In the genomic region with DNA sequence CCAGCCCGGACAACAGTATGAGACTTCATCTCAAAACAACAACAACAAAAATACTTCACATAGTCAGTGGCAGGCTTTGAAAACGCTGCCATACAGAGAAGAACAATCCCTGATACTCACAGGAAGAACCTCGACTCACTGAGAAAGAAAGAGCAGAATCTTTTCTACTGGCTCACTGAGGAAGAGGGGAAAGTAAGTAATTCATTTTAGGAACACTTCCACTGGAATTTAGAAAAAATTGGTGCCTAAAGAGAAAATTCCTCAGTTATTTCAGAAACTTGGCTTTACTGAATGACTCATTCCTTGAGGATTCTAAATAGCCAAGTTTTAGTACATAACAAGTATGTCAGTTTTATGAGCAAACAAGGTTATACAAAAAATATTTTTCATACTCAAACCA, we compare ENCODE assay signal across 8 cellular contexts. TPM values are rescaled to one million over a fixed set of nuclear protein-coding genes. Genes with fewer than 3 reads are reported as not detected.
DNase-seq lines count a peak whose midpoint lies in the region; ATAC-seq, FAIRE-seq and TF ChIP-seq lines count a peak whose summit lies in the region.
"Had no signal": no experiment of that assay in that cellular context is flagged by ENCODE, and none has a peak within 500 bp of the region (broad histone marks: within the 10 kb centered on the region; RNA-seq: fewer than 3 reads in every experiment).

No MANE protein-coding gene starts in this region.

- BruUV-seq in endothelial cell of umbilical vein (replicated peaks; lab: Mats Ljungman, UMichigan), result no TSS peak

- H3K9me1 ChIP-seq in endothelial cell of umbilical vein (replicated peaks; ENCODE audit: control insufficient read depth, extremely low read depth, insufficient read depth, low read length), result no peaks in the 10 kb centered on the region

- CTCF ChIA-PET in endothelial cell of umbilical vein (lab: Charles Lee), result no interaction called here

- no peaks in the 10 kb centered on the region for H3K9me3 ChIP-seq in endothelial cell of umbilical vein (replicated peaks; ENCODE audit: control insufficient read depth, insufficient read depth, low read length)
- no peaks in the 10 kb centered on the region for H3K9me3 ChIP-seq in skeletal muscle satellite cell (replicated peaks; ENCODE audit: low read length)

- intact Hi-C loops in endothelial cell of umbilical vein (cut with micrococcal nuclease), result loop anchor here (5.0 kb wide), 2 partner anchors 425 to 485 kb away; partner anchors contain the start of genes ALG8 and NDUFC2

- POLR2A ChIA-PET in endothelial cell of umbilical vein (lab: Charles Lee), result no interaction called here

- H3K9ac ChIP-seq in endothelial cell of umbilical vein (replicated peaks; ENCODE audit: extremely low read depth, insufficient read depth, low read length), result peak overlapping the region; percentile 60
- H3K9ac ChIP-seq in skeletal muscle satellite cell (ENCODE audit: low read depth, low read length), result peak overlapping the region; percentile 64

- H2AFZ ChIP-seq in endothelial cell of umbilical vein (ENCODE audit: low read depth, low read length), result peak overlapping the region; percentile 13

- ATAC-seq in HG03039 (IDR thresholded peaks at IDR 0.05; ENCODE audit: unreplicated experiment), result no peak

- peak overlapping the region; percentile 68 for H3K27ac ChIP-seq in endothelial cell of umbilical vein (ENCODE audit: insufficient read depth, low read depth, low read length)

- no peak for TF ChIP-seq CTCF in endothelial cell of umbilical vein (IDR thresholded peaks at IDR 0.05; ENCODE audit: extremely low read depth in 1 of 2, insufficient read depth in 1 of 2, low read depth in 1 of 2, low read length in 2 of 2)

- no peak overlapping the region for H3K4me3 ChIP-seq in endothelial cell of umbilical vein (replicated peaks in 1 of 3; ENCODE audit: insufficient read depth in 1 of 3, low read depth in 1 of 3, low read length in 3 of 3)
- H3K4me3 ChIP-seq in skeletal muscle satellite cell (ENCODE audit: low read length), result peak overlapping the region; percentile 40
- H3K4me3 ChIP-seq: lung had no signal

- peak; percentile 70 for FAIRE-seq in endothelial cell of umbilical vein (lab: Jason Lieb, UNC)

- DNase-seq in EL (peak; percentile 83), NCI-H226 (peak; percentile 25), endothelial cell of umbilical vein (ENCODE audit: low read depth, low spot score) (peak; percentile 64), AML-193 (lab: John Stamatoyannopoulos, UW) (no peak), NCI-H345 treated with DMSO at 0.1 percent for 48 hours (lab: John Stamatoyannopoulos, UW; ENCODE audit: unreplicated experiment) (no peak)

- peaks cover 18% of the 10 kb centered on the region for H3K79me2 ChIP-seq in endothelial cell of umbilical vein (ENCODE audit: control insufficient read depth, insufficient read depth, low read length)

- peaks cover 42% of the 10 kb centered on the region for H3K4me1 ChIP-seq in endothelial cell of umbilical vein (ENCODE audit: control insufficient read depth, extremely low read depth, insufficient read depth, low read length)
- peaks cover 41% of the 10 kb centered on the region for H3K4me1 ChIP-seq in skeletal muscle satellite cell (ENCODE audit: control insufficient read depth, insufficient read depth, low read length)

- TF ChIP-seq POLR2A in endothelial cell of umbilical vein (IDR thresholded peaks at IDR 0.05; ENCODE audit: low read depth, low read length), result no peak

- dilution Hi-C loops in endothelial cell of umbilical vein (cut with MboI; ENCODE audit: extremely low pct_ligation_motif_present, low sequenced_read_pairs), result no loop called here

- H3K36me3 ChIP-seq in endothelial cell of umbilical vein (ENCODE audit: control insufficient read depth in 2 of 2, extremely low read depth in 1 of 2, insufficient read depth in 2 of 2, low read length in 2 of 2) (no peaks in the 10 kb centered on the region), skeletal muscle satellite cell (ENCODE audit: insufficient read depth, low read length) (peaks cover under 1% of the 10 kb centered on the region)

- H3K4me2 ChIP-seq in endothelial cell of umbilical vein (ENCODE audit: insufficient read depth, low read length) (peak overlapping the region; percentile 37), skeletal muscle satellite cell (ENCODE audit: low read length) (peak overlapping the region; percentile 77)

- H3K27me3 ChIP-seq in endothelial cell of umbilical vein (ENCODE audit: control insufficient read depth in 2 of 2, insufficient read depth in 2 of 2, low read length in 2 of 2), result no peaks in the 10 kb centered on the region
- H3K27me3 ChIP-seq in skeletal muscle satellite cell (ENCODE audit: control insufficient read depth, insufficient read depth, low read length), result no peaks in the 10 kb centered on the region

- H4K20me1 ChIP-seq in endothelial cell of umbilical vein (replicated peaks; ENCODE audit: control insufficient read depth, extremely low read depth, insufficient read depth, low read length), result no peaks in the 10 kb centered on the region

TF ChIP-seq in endothelial cell of umbilical vein, 7 proteins besides CTCF, POLR2A, EP300 and RAD21:
- TF ChIP-seq POLR2AphosphoS5 (IDR thresholded peaks at IDR 0.05; ENCODE audit: insufficient read depth, low read depth, low read length), result no peak
- TF ChIP-seq JUN (IDR thresholded peaks at IDR 0.05; ENCODE audit: borderline replicate concordance, insufficient read depth, insufficient read length, low read depth), result peak; percentile 59
- TF ChIP-seq FOS (IDR thresholded peaks at IDR 0.05; ENCODE audit: borderline replicate concordance, insufficient read depth, low read length), result peak; percentile 81
TF ChIP-seq in endothelial cell of umbilical vein: peak in this region for 2.

RNA-seq across cellular contexts. Expression of gene NARS2, which starts 12.3 kb away (rescaled TPM):
- 15.5 and 16.7 TPM in 2 replicates for total RNA-seq in endothelial cell of umbilical vein
- 5.3 and 6.9 TPM in 2 replicates for polyA plus RNA-seq in endothelial cell of umbilical vein
- 7.9 TPM in 2 replicates for polyA plus RNA-seq in endothelial cell of umbilical vein (2011; cell fraction: cytosol; rRNA removed)
- polyA plus RNA-seq in endothelial cell of umbilical vein (2011; cell fraction: nucleus; rRNA removed), result 8.6 and 13.3 TPM in 2 replicates
- 15.5 and 24.7 TPM in 2 replicates for polyA plus RNA-seq in endothelial cell of umbilical vein (2012)
- polyA minus RNA-seq in endothelial cell of umbilical vein, result 8.2 and 11.5 TPM in 2 replicates
- polyA minus RNA-seq in endothelial cell of umbilical vein (2011; cell fraction: cytosol; rRNA and poly(A)+ RNA removed), result 11.9 TPM
- 15.2 and 21.6 TPM in 2 replicates for polyA minus RNA-seq in endothelial cell of umbilical vein (2011; cell fraction: nucleus; rRNA and poly(A)+ RNA removed)
- 7.9 and 16.0 TPM in 2 replicates for total RNA-seq in skeletal muscle satellite cell (2012; rRNA removed)

Comparison
In these comparisons a context has a peak if more than half of its experiments do, and no peak if none do; other contexts are left out.
1. DNase-seq: peak in EL (single experiment), NCI-H226 (single experiment) and endothelial cell of umbilical vein (single experiment); none in AML-193 (0 of 2) and NCI-H345 treated with DMSO at 0.1 percent for 48 hours (single experiment).